8 cellular contexts compared by ENCODE assay signal in genomic region chr7:86469680-86470295, GRCh38.
A peak's percentile ranks its signal among the peaks of the same experiment; 100 is the strongest.
DNase-seq lines count a peak whose midpoint lies in the region; ATAC-seq, FAIRE-seq and TF ChIP-seq lines count a peak whose summit lies in the region.

No MANE protein-coding gene starts in this region.

- H3K4ac ChIP-seq in H1 (replicated peaks; ENCODE audit: insufficient read length, low read depth, low read length): no peak overlapping the region

- H3K27ac Mint-ChIP-seq in T-helper 2 cell treated with Interferon-gamma antibody and Interleukin-4, amounts not matched to agents 5 μg/mL and 100 μg/mL, for 36 hours: no peak overlapping the region

- peak; percentile 94 for FAIRE-seq in H1 (lab: Jason Lieb, UNC)

- no peak overlapping the region for H4K91ac ChIP-seq in H1 (replicated peaks; ENCODE audit: insufficient read length, low read length)

- TF ChIP-seq EP300 in H1 (IDR thresholded peaks at IDR 0.05; ENCODE audit: borderline replicate concordance in 1 of 2, low read depth in 2 of 2, low read length in 2 of 2): no peak

- H3K79me1 ChIP-seq in H1 (ENCODE audit: low read depth, low read length): no peaks in the 10 kb centered on the region

- no peak overlapping the region for H2BK20ac ChIP-seq in H1 (ENCODE audit: low read length)

- H3K9ac ChIP-seq in H1 (replicated peaks in 1 of 4; ENCODE audit: extremely low read depth in 1 of 4, low read depth in 3 of 4, low read length in 3 of 4): no peak overlapping the region

- H3K36me3 ChIP-seq in H1 (ENCODE audit: control insufficient read depth in 2 of 4, insufficient read depth in 4 of 4, low read length in 3 of 4) (no peaks in the 10 kb centered on the region; a peak in 1 of 8 replicates), upper lobe of right lung (no peaks in the 10 kb centered on the region)

- H3K9me3 ChIP-seq in H1 (ENCODE audit: insufficient read depth in 2 of 2, low read depth in 1 of 2, low read length in 1 of 2) (no peaks in the 10 kb centered on the region), upper lobe of right lung (no peaks in the 10 kb centered on the region)

- H3K14ac ChIP-seq in H1 (ENCODE audit: insufficient read length): no peak overlapping the region

- H2BK15ac ChIP-seq in H1 (ENCODE audit: low read length): no peak overlapping the region

- H2AFZ ChIP-seq in H1 (ENCODE audit: low read length): peak overlapping the region; percentile 23; the same call in 1 of the 2 replicates

- H4K5ac ChIP-seq in H1 (ENCODE audit: insufficient read length, low read depth, low read length): no peak overlapping the region

- peak; percentile 99 for ATAC-seq in GM18907 (IDR thresholded peaks at IDR 0.05; ENCODE audit: unreplicated experiment)
- peak; percentile 89 for ATAC-seq in HG03064 (IDR thresholded peaks at IDR 0.05; ENCODE audit: low read depth, unreplicated experiment)
- peak; percentile 94 for ATAC-seq in upper lobe of right lung

- POLR2A ChIA-PET in H1 (lab: Charles Lee; ENCODE audit: partially characterized antibody): interaction anchor here (0.9 kb wide), 1 partner anchor 580 kb away, joined by 3 read pairs; no protein-coding TSS in a partner anchor

- CTCF ChIA-PET in H1 (lab: Charles Lee; ENCODE audit: partially characterized antibody): interaction anchor here (0.6 to 1.9 kb wide), 37 partner anchors 9 to 619 kb away, joined by 3 to 14 read pairs (median 3); no protein-coding TSS in a partner anchor

- DNase-seq in COR-L47 (lab: John Stamatoyannopoulos, UW) (peak; percentile 81), NCI-H187 treated with DMSO at 0.1 percent for 48 hours (lab: John Stamatoyannopoulos, UW) (peak; percentile 62), H1 (ENCODE audit: low read depth in 1 of 2, low spot score in 2 of 2) (peak; percentile 67 to 68), middle frontal gyrus (ENCODE audit: extremely low spot score, low spot score) (peak; percentile 19), upper lobe of right lung (no peak)
- peak; percentile 27 for DNase-seq in T-helper 2 cell treated with Interferon-gamma antibody and Interleukin-4, amounts not matched to agents 5 μg/mL and 100 μg/mL, for 36 hours (ENCODE audit: low spot score)

- no peaks in the 10 kb centered on the region for H3K36me3 Mint-ChIP-seq in T-helper 2 cell treated with Interferon-gamma antibody and Interleukin-4, amounts not matched to agents 5 μg/mL and 100 μg/mL, for 36 hours (ENCODE audit: low read depth)

- H3K9me3 Mint-ChIP-seq in T-helper 2 cell treated with Interferon-gamma antibody and Interleukin-4, amounts not matched to agents 5 μg/mL and 100 μg/mL, for 36 hours: no peaks in the 10 kb centered on the region

- H4K8ac ChIP-seq in H1 (ENCODE audit: extremely low read depth, insufficient read depth, low read length): no peak overlapping the region

- no peaks in the 10 kb centered on the region for H3K79me2 ChIP-seq in H1 (ENCODE audit: control insufficient read depth in 1 of 2, insufficient read depth in 2 of 2, low read length in 2 of 2)

- H3K23me2 ChIP-seq in H1 (ENCODE audit: low read depth, low read length): no peaks in the 10 kb centered on the region

- no peak for TF ChIP-seq POLR2A in H1 (IDR thresholded peaks at IDR 0.05; ENCODE audit: control extremely low read depth in 1 of 2, low read depth in 2 of 2, low read length in 2 of 2)

- intact Hi-C loops in upper lobe of right lung (cut with DNase I): no loop called here

- H3K18ac ChIP-seq in H1 (ENCODE audit: extremely low read depth, low read length): no peak overlapping the region

- H2AK5ac ChIP-seq in H1 (ENCODE audit: low read depth, low read length): no peak overlapping the region

- H3K56ac ChIP-seq in H1 (replicated peaks; ENCODE audit: insufficient read length, low read depth, low read length): no peak overlapping the region

- WGBS in H1 (ENCODE audit: extremely low coverage in 1 of 2, insufficient coverage in 1 of 2, insufficient read length in 1 of 2, insufficient replicate concordance in 2 of 2, low coverage in 1 of 2, low lambda C conversion rate in 2 of 2, missing lambda C conversion rate in 1 of 2), 2 experiments: 40% methylated on average over 9 of the region's 9 CpGs; no CpG with 5 or more reads in 1 of the 2 experiments

- H3K4me1 ChIP-seq in H1 (replicated peaks in 1 of 4; ENCODE audit: control insufficient read depth in 3 of 4, insufficient read depth in 4 of 4, low read length in 3 of 4) (no peaks in the 10 kb centered on the region), upper lobe of right lung (no peaks in the 10 kb centered on the region)

- H2BK120ac ChIP-seq in H1 (replicated peaks; ENCODE audit: low read depth, low read length): no peak overlapping the region

- H3K27me3 ChIP-seq in H1 (replicated peaks in 1 of 4; ENCODE audit: control insufficient read depth in 3 of 4, extremely low read depth in 1 of 4, insufficient read depth in 3 of 4, low read length in 3 of 4) (no peaks in the 10 kb centered on the region), upper lobe of right lung (no peaks in the 10 kb centered on the region)

- H3K23ac ChIP-seq in H1 (ENCODE audit: insufficient read length): no peak overlapping the region

- TF ChIP-seq RAD21 in H1 (IDR thresholded peaks at IDR 0.05 in 1 of 2, conservative IDR thresholded peaks at IDR 0.05 in 1 of 2; ENCODE audit: low read depth in 2 of 2, low read length in 2 of 2): peak; percentile 99

- H3K4me3 Mint-ChIP-seq in T-helper 2 cell treated with Interferon-gamma antibody and Interleukin-4, amounts not matched to agents 5 μg/mL and 100 μg/mL, for 36 hours: no peak overlapping the region

- no peak overlapping the region for H3K4me3 ChIP-seq in H1 (ENCODE audit: extremely low read depth in 1 of 4, insufficient read depth in 2 of 4, low read depth in 3 of 4, low read length in 4 of 4)
- H3K4me3 ChIP-seq in upper lobe of right lung: no peak overlapping the region

- no peak overlapping the region for H2BK12ac ChIP-seq in H1 (ENCODE audit: low read depth, low read length)

- H3K4me1 Mint-ChIP-seq in T-helper 2 cell treated with Interferon-gamma antibody and Interleukin-4, amounts not matched to agents 5 μg/mL and 100 μg/mL, for 36 hours (ENCODE audit: low read depth): no peaks in the 10 kb centered on the region

- no peak overlapping the region for H2BK5ac ChIP-seq in H1 (ENCODE audit: low read depth, low read length)

- no peak overlapping the region for H3K4me2 ChIP-seq in H1 (ENCODE audit: insufficient read depth in 1 of 2, low read depth in 2 of 2, low read length in 2 of 2)

- H4K20me1 ChIP-seq in H1 (replicated peaks in 1 of 2; ENCODE audit: control insufficient read depth in 1 of 2, insufficient read depth in 2 of 2, low read length in 2 of 2): no peaks in the 10 kb centered on the region

- H3K27ac ChIP-seq in H1 (ENCODE audit: low read depth, low read length): no peak overlapping the region
- H3K27ac ChIP-seq in upper lobe of right lung: no peak overlapping the region

- TF ChIP-seq CTCF in H1 (IDR thresholded peaks at IDR 0.05; ENCODE audit: control extremely low read depth in 1 of 3, insufficient read depth in 1 of 3, low read depth in 1 of 3, low read length in 3 of 3) (peak; percentile 38 to 89 (median 85)), upper lobe of right lung (IDR thresholded peaks at IDR 0.05) (peak; percentile 62)

- no peaks in the 10 kb centered on the region for H3K27me3 Mint-ChIP-seq in T-helper 2 cell treated with Interferon-gamma antibody and Interleukin-4, amounts not matched to agents 5 μg/mL and 100 μg/mL, for 36 hours (ENCODE audit: low read depth)

TF ChIP-seq in H1, 55 proteins besides CTCF, POLR2A, EP300 and RAD21:
- 0 out of 2 replicates have a peak, but pooled peaks have one; percentile 51 for TF ChIP-seq MAX (IDR thresholded peaks at IDR 0.05)
- TF ChIP-seq, protein P1, sequence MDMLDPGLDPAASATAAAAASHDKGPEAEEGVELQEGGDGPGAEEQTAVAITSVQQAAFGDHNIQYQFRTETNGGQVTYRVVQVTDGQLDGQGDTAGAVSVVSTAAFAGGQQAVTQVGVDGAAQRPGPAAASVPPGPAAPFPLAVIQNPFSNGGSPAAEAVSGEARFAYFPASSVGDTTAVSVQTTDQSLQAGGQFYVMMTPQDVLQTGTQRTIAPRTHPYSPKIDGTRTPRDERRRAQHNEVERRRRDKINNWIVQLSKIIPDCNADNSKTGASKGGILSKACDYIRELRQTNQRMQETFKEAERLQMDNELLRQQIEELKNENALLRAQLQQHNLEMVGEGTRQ (IDR thresholded peaks at IDR 0.05; ENCODE audit: low read length): peak; percentile 78
- no peak for TF ChIP-seq CBX5 (IDR thresholded peaks at IDR 0.05; ENCODE audit: low read depth, low read length)
- peak; percentile 40; the same call in 1 of the 2 replicates for TF ChIP-seq MAFK (IDR thresholded peaks at IDR 0.05; ENCODE audit: low read depth, low read length)
- TF ChIP-seq, protein P2, sequence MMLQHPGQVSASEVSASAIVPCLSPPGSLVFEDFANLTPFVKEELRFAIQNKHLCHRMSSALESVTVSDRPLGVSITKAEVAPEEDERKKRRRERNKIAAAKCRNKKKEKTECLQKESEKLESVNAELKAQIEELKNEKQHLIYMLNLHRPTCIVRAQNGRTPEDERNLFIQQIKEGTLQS (IDR thresholded peaks at IDR 0.05; ENCODE audit: insufficient read depth, low read depth, low read length): peak; percentile 71
- no peak for TF ChIP-seq ZNF274 (IDR thresholded peaks at IDR 0.05; ENCODE audit: borderline replicate concordance, extremely low read depth, low read length)
- TF ChIP-seq HDAC6 (IDR thresholded peaks at IDR 0.05; ENCODE audit: low read depth, low read length): no peak
